Comparison of ENCODE assay signal across 30 cellular contexts in the genomic region with DNA sequence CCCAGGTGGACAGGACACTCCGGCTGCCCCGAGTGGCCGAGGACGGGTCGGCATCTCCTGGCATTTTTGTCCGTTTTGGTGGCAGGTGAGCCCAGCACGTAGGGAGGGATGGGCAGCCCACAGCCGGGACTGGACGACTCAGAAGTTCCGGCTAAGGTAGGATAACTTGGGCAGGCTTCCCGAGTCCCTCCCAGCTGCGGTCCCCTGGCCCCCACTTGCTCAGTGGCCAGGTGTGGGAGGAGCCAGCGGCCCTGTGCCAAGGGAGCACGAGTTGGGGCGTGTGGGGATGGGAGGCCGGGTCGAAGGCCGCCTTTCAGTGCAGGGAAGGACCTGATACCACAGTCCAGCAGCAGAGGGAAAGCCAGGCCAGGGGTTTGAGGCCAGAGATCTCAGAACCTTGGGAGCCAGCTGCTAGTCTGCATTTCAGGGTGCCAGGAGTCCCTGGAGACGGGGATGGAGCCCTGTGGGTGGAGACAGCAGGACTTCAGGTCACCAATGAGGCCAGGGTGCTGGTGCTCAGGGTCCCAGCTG.
"Had no signal": no experiment of that assay in that cellular context is flagged by ENCODE, and none has a peak within 500 bp of the region (broad histone marks: within the 10 kb centered on the region; RNA-seq: fewer than 3 reads in every experiment).

No MANE protein-coding gene starts in this region.

- H3K9me3 ChIP-seq: adrenal gland, body of pancreas, gastrocnemius medialis, left lung, lower lobe of right lung, neutrophil, ovary, thoracic aorta, vagina had no signal

- H3K27ac ChIP-seq: adrenal gland, body of pancreas, coronary artery, dorsolateral prefrontal cortex, gastrocnemius medialis, left lung, lower lobe of right lung, neutrophil, ovary, thoracic aorta, vagina, VCaP had no signal

- H3K36me3 Mint-ChIP-seq: activated naive CD8-positive, alpha-beta T cell treated with anti-CD3 and anti-CD28 coated beads for 36 hours; immature natural killer cell; natural killer cell; type B pancreatic cell had no signal

- H3K4me3 Mint-ChIP-seq: activated naive CD4-positive, alpha-beta T cell treated with anti-CD3 and anti-CD28 coated beads for 36 hours; activated naive CD8-positive, alpha-beta T cell treated with anti-CD3 and anti-CD28 coated beads for 36 hours; immature natural killer cell; natural killer cell; type B pancreatic cell had no signal

- DNase-seq: activated CD4-positive, alpha-beta T cell treated with anti-CD3 and anti-CD28 coated beads for 48 hours; activated CD4-positive, alpha-beta T cell treated with anti-CD3 and anti-CD28 coated beads, Interleukin-2, amount 50 U/mL, for 48 hours; activated CD8-positive, alpha-beta memory T cell treated with anti-CD3 and anti-CD28 coated beads for 24 hours; activated effector memory CD4-positive, alpha-beta T cell treated with anti-CD3 and anti-CD28 coated beads, Interleukin-2, amount 50 U/mL, for 16 hours; activated naive CD4-positive, alpha-beta T cell treated with anti-CD3 and anti-CD28 coated beads for 36 hours; activated naive CD8-positive, alpha-beta T cell treated with anti-CD3 and anti-CD28 coated beads for 36 hours; adrenal gland; body of pancreas; cerebellar nuclear complex; dorsolateral prefrontal cortex; effector memory CD4-positive, alpha-beta T cell; erythroblast; gastrocnemius medialis; hypothalamus; immature natural killer cell; mesenchymal stem cell; natural killer cell; stimulated activated CD4-positive, alpha-beta T cell treated with anti-CD3 and anti-CD28 coated beads, Interleukin-4, amount 100 ng/mL, for 1 hour; stimulated activated naive CD8-positive, alpha-beta T cell treated with anti-CD3 and anti-CD28 coated beads, Interleukin-15, Interleukin-2, amounts not matched to agents 100 U/mL and 50 U/mL, for 24 hours had no signal

- H3K27me3 ChIP-seq: adrenal gland, body of pancreas, dorsolateral prefrontal cortex, gastrocnemius medialis, neutrophil, ovary, vagina had no signal

- H3K27ac Mint-ChIP-seq: activated naive CD4-positive, alpha-beta T cell treated with anti-CD3 and anti-CD28 coated beads for 36 hours; activated naive CD8-positive, alpha-beta T cell treated with anti-CD3 and anti-CD28 coated beads for 36 hours; natural killer cell; progenitor cell of endocrine pancreas; type B pancreatic cell had no signal

- H3K9me3 Mint-ChIP-seq: activated naive CD4-positive, alpha-beta T cell treated with anti-CD3 and anti-CD28 coated beads for 36 hours; activated naive CD8-positive, alpha-beta T cell treated with anti-CD3 and anti-CD28 coated beads for 36 hours; immature natural killer cell; natural killer cell; type B pancreatic cell had no signal

- H3K36me3 ChIP-seq: adrenal gland, gastrocnemius medialis, left lung, lower lobe of right lung, neutrophil, ovary, thoracic aorta, vagina had no signal

- H3K4me3 ChIP-seq: adrenal gland, body of pancreas, coronary artery, dorsolateral prefrontal cortex, gastrocnemius medialis, left lung, lower lobe of right lung, ovary, thoracic aorta, vagina had no signal

- H3K27me3 Mint-ChIP-seq: activated naive CD8-positive, alpha-beta T cell treated with anti-CD3 and anti-CD28 coated beads for 36 hours; type B pancreatic cell had no signal

- ATAC-seq: activated CD4-positive, CD25-positive, alpha-beta regulatory T cell treated with anti-CD3 and anti-CD28 coated beads, Interleukin-2, amount 50 U/mL, for 24 hours; body of pancreas; gastrocnemius medialis; left lung; lower lobe of right lung; natural killer cell; stimulated activated naive CD8-positive, alpha-beta T cell treated with anti-CD3 and anti-CD28 coated beads, Interleukin-15, Interleukin-2, amounts not matched to agents 100 U/mL and 50 U/mL, for 24 hours had no signal
